9 cellular contexts compared by ENCODE assay signal in genomic region chr11:65452806-65453490, GRCh38. TPM values are rescaled to one million over a fixed set of nuclear protein-coding genes. Genes with fewer than 3 reads are reported as not detected.
DNase-seq lines count a peak whose midpoint lies in the region; ATAC-seq, FAIRE-seq and TF ChIP-seq lines count a peak whose summit lies in the region.
"Had no signal": no experiment of that assay in that cellular context is flagged by ENCODE, and none has a peak within 500 bp of the region (broad histone marks: within the 10 kb centered on the region; RNA-seq: fewer than 3 reads in every experiment).

No MANE protein-coding gene starts in this region.

- no peaks in the 10 kb centered on the region for H3K27me3 Mint-ChIP-seq in activated CD4-positive, alpha-beta T cell treated with anti-CD3 and anti-CD28 coated beads, Interleukin-2, amount 10 ng/mL, durations not matched to agents 7 days and 5 days
- peaks cover 11% of the 10 kb centered on the region for H3K27me3 Mint-ChIP-seq in neural progenitor cell (ENCODE audit: insufficient read depth, low read depth)

- no peak overlapping the region for H3K4me2 ChIP-seq in neural progenitor cell

- no peaks in the 10 kb centered on the region for H3K27me3 ChIP-seq in RWPE2 (ENCODE audit: insufficient read depth, poor library complexity, severe bottlenecking)
- peaks cover 34% of the 10 kb centered on the region for H3K27me3 ChIP-seq in neural progenitor cell

- no peaks in the 10 kb centered on the region for H3K9me3 Mint-ChIP-seq in activated CD4-positive, alpha-beta T cell treated with anti-CD3 and anti-CD28 coated beads, Interleukin-2, amount 10 ng/mL, durations not matched to agents 7 days and 5 days
- H3K9me3 Mint-ChIP-seq in neural progenitor cell = peaks cover 30% of the 10 kb centered on the region

- H3K4me3 Mint-ChIP-seq in activated CD4-positive, alpha-beta T cell treated with anti-CD3 and anti-CD28 coated beads, Interleukin-2, amount 10 ng/mL, durations not matched to agents 7 days and 5 days = no peak overlapping the region
- H3K4me3 Mint-ChIP-seq in neural progenitor cell = no peak overlapping the region

- no peaks in the 10 kb centered on the region for H3K36me3 Mint-ChIP-seq in activated CD4-positive, alpha-beta T cell treated with anti-CD3 and anti-CD28 coated beads, Interleukin-2, amount 10 ng/mL, durations not matched to agents 7 days and 5 days (ENCODE audit: low read depth)
- H3K36me3 Mint-ChIP-seq in neural progenitor cell = peaks cover 9% of the 10 kb centered on the region

- POLR2A ChIA-PET in activated CD4-positive, alpha-beta T cell treated with anti-CD3 and anti-CD28 coated beads, Interleukin-2, amount 10 ng/mL, durations not matched to agents 7 days and 5 days (lab: Charles Lee) = no interaction called here

- H3F3A ChIP-seq in neural progenitor cell (ENCODE audit: low read depth) = peaks cover 10% of the 10 kb centered on the region

- H3K27ac ChIP-seq in RWPE2 (ENCODE audit: poor library complexity, severe bottlenecking) (peak overlapping the region; percentile 58), neural progenitor cell (no peak overlapping the region)

- peaks cover 21% of the 10 kb centered on the region for H3K4me1 ChIP-seq in RWPE2 (ENCODE audit: insufficient read depth, poor library complexity, severe bottlenecking)
- no peaks in the 10 kb centered on the region for H3K4me1 ChIP-seq in neural progenitor cell

- H3K9me3 ChIP-seq in RWPE2 (ENCODE audit: severe bottlenecking) (no peaks in the 10 kb centered on the region), neural progenitor cell (ENCODE audit: low read depth) (no peaks in the 10 kb centered on the region)

- H3K4me1 Mint-ChIP-seq in activated CD4-positive, alpha-beta T cell treated with anti-CD3 and anti-CD28 coated beads, Interleukin-2, amount 10 ng/mL, durations not matched to agents 7 days and 5 days = peaks cover 32% of the 10 kb centered on the region
- H3K4me1 Mint-ChIP-seq in neural progenitor cell = peaks cover 39% of the 10 kb centered on the region

- DNase-seq in activated CD4-positive, alpha-beta T cell treated with anti-CD3 and anti-CD28 coated beads, Interleukin-2, amount 10 ng/mL, durations not matched to agents 7 days and 5 days = no peak
- no peak for DNase-seq in activated CD4-positive, alpha-beta T cell treated with anti-CD3 and anti-CD28 coated beads for 4 hours
- DNase-seq in RWPE2 (ENCODE audit: low spot score) = peak; percentile 78
- DNase-seq in fibroblast of pulmonary artery (ENCODE audit: low read depth) = peak; percentile 88
- peak; percentile 95 for DNase-seq in stromal cell of bone marrow (ENCODE audit: low read depth)
- DNase-seq in HTR-8/SVneo (ENCODE audit: insufficient read length, low spot score) = no peak
- DNase-seq in neural progenitor cell (ENCODE audit: low spot score) = no peak
- DNase-seq: SHP77 had no signal

- TF ChIP-seq CTCF in RWPE2 (IDR thresholded peaks at IDR 0.05; ENCODE audit: poor library complexity, severe bottlenecking) = no peak
- no peak for TF ChIP-seq CTCF in fibroblast of pulmonary artery (IDR thresholded peaks at IDR 0.05; ENCODE audit: low read length, missing control alignments)
- no peak for TF ChIP-seq CTCF in neural progenitor cell (IDR thresholded peaks at IDR 0.05)

- no peaks in the 10 kb centered on the region for H3K79me2 ChIP-seq in neural progenitor cell (ENCODE audit: low read depth)

- no peaks in the 10 kb centered on the region for H4K20me1 ChIP-seq in neural progenitor cell (ENCODE audit: low read depth)

- H3K4me3 ChIP-seq in RWPE2 (ENCODE audit: severe bottlenecking) (no peak overlapping the region), fibroblast of pulmonary artery (replicated peaks; ENCODE audit: low read depth, low read length) (no peak overlapping the region), neural progenitor cell (no peak overlapping the region)

- H3K36me3 ChIP-seq in RWPE2 (ENCODE audit: low read depth) (no peaks in the 10 kb centered on the region), neural progenitor cell (no peaks in the 10 kb centered on the region)

- peak overlapping the region; percentile 1 for H3K27ac Mint-ChIP-seq in activated CD4-positive, alpha-beta T cell treated with anti-CD3 and anti-CD28 coated beads, Interleukin-2, amount 10 ng/mL, durations not matched to agents 7 days and 5 days
- H3K27ac Mint-ChIP-seq in neural progenitor cell = no peak overlapping the region

- ATAC-seq in RWPE2 (ENCODE audit: low read depth) (peak; percentile 73), HG02840 (IDR thresholded peaks at IDR 0.05; ENCODE audit: low FRiP score, unreplicated experiment) (no peak)

- no peak for FAIRE-seq in HTR-8/SVneo (lab: Jason Lieb, UNC)

- no peak overlapping the region for H3K9ac ChIP-seq in neural progenitor cell

- H2AFZ ChIP-seq in neural progenitor cell (replicated peaks) = no peak overlapping the region

- CTCF ChIA-PET in activated CD4-positive, alpha-beta T cell treated with anti-CD3 and anti-CD28 coated beads, Interleukin-2, amount 10 ng/mL, durations not matched to agents 7 days and 5 days (lab: Charles Lee) = no interaction called here

RNA-seq across cellular contexts. Expression of gene NEAT1, which starts 30.4 kb away (rescaled TPM):
- total RNA-seq in activated CD4-positive, alpha-beta T cell treated with anti-CD3 and anti-CD28 coated beads, Interleukin-2, amount 10 ng/mL, durations not matched to agents 7 days and 5 days = 100 to 1,000 TPM; 463 to 610 TPM
- total RNA-seq in neural progenitor cell (ENCODE audit: low replicate concordance) = 2.8 and 4.0 TPM in 2 replicates

RNA-seq across cellular contexts. Expression of gene MALAT1, which starts 45.9 kb away (rescaled TPM):
- 1,000 to 10,000 TPM; 7,183 to 8,252 TPM for total RNA-seq in activated CD4-positive, alpha-beta T cell treated with anti-CD3 and anti-CD28 coated beads, Interleukin-2, amount 10 ng/mL, durations not matched to agents 7 days and 5 days
- total RNA-seq in neural progenitor cell (ENCODE audit: low replicate concordance) = 5,397 and 9,030 TPM in 2 replicates

Comparison
In these comparisons a context has a peak if more than half of its experiments do, and no peak if none do; other contexts are left out.
1. DNase-seq: peak in RWPE2 (single experiment), fibroblast of pulmonary artery (single experiment) and stromal cell of bone marrow (single experiment); none in activated CD4-positive, alpha-beta T cell treated with anti-CD3 and anti-CD28 coated beads, Interleukin-2, amount 10 ng/mL, durations not matched to agents 7 days and 5 days (single experiment), activated CD4-positive, alpha-beta T cell treated with anti-CD3 and anti-CD28 coated beads for 4 hours (0 of 2), HTR-8/SVneo (single experiment) and neural progenitor cell (single experiment).
2. RNA of gene NEAT1, which starts 30.4 kb away (total RNA-seq): 463 to 610 TPM in activated CD4-positive, alpha-beta T cell treated with anti-CD3 and anti-CD28 coated beads, Interleukin-2, amount 10 ng/mL, durations not matched to agents 7 days and 5 days; 2.8 to 4.0 TPM in neural progenitor cell; every median in the first group is over 10 times any median in the second.